17 cellular contexts compared by ENCODE assay signal in the genomic region with DNA sequence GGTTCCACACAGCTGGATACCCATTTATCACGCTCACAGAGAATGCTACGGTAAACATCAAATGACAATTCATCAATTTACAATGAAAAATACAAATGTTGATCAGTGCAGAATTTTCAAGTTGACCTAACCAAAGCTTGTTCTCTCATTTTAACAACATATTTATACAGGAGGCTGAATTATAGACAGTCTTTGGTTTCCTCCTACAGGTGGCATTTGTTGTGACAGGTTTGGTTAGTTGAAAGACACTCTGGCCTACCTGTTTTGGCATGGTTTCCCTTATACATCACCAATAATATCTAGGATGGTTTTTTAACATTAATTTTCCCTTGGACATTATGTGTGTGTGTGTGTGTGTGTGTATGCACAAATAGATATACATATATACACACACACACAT.
DNase-seq lines count a peak whose midpoint lies in the region; ATAC-seq and TF ChIP-seq lines count a peak whose summit lies in the region.
"Had no signal": no experiment of that assay in that cellular context is flagged by ENCODE, and none has a peak within 500 bp of the region (broad histone marks: within the 10 kb centered on the region; RNA-seq: fewer than 3 reads in every experiment).

No MANE protein-coding gene starts in this region.

- TF ChIP-seq POLR2A in HCT116 (IDR thresholded peaks at IDR 0.05; ENCODE audit: borderline replicate concordance, extremely low read depth, insufficient read depth, insufficient read length) (no peak), ovary (IDR thresholded peaks at IDR 0.05) (no peak), upper lobe of left lung (IDR thresholded peaks at IDR 0.05) (no peak)

- H3K27ac ChIP-seq in HCT116 (ENCODE audit: low read depth, low read length) (no peak overlapping the region), Panc1 (ENCODE audit: low read length) (no peak overlapping the region), foreskin keratinocyte (no peak overlapping the region), ovary (no peak overlapping the region), upper lobe of left lung (no peak overlapping the region)
- H3K27ac ChIP-seq: HL-60 had no signal

- no peaks in the 10 kb centered on the region for H3K79me2 ChIP-seq in HCT116 (ENCODE audit: insufficient read depth, low read length)

- no peak overlapping the region for H3K4me2 ChIP-seq in HCT116 (ENCODE audit: low read length)

- in situ Hi-C loops in Panc1 (cut with HindIII; ENCODE audit: low pct_unique_long_range_greater_than_20kb, low sequenced_read_pairs): no loop called here

- intact Hi-C loops in HCT116 (cut with micrococcal nuclease) (loop anchor here (10.0 kb wide), 1 partner anchor 741 kb away; no protein-coding TSS in a partner anchor), Panc1 (cut with micrococcal nuclease; ENCODE audit: unreplicated experiment) (loop anchor here (10.0 kb wide), 1 partner anchor 431 kb away; no protein-coding TSS in a partner anchor), ovary (cut with DNase I) (no loop called here)

- H3K4me1 ChIP-seq in BE2C: no peaks in the 10 kb centered on the region
- no peaks in the 10 kb centered on the region for H3K4me1 ChIP-seq in HCT116 (ENCODE audit: control insufficient read depth in 1 of 2, insufficient read depth in 2 of 2, low read length in 2 of 2)
- no peaks in the 10 kb centered on the region for H3K4me1 ChIP-seq in Panc1 (ENCODE audit: control insufficient read depth, insufficient read depth, low read length)
- no peaks in the 10 kb centered on the region for H3K4me1 ChIP-seq in foreskin keratinocyte
- H3K4me1 ChIP-seq in ovary (ENCODE audit: insufficient read depth): no peaks in the 10 kb centered on the region
- H3K4me1 ChIP-seq in upper lobe of left lung: no peaks in the 10 kb centered on the region

- H4K20me1 ChIP-seq in HCT116 (ENCODE audit: insufficient read depth): no peaks in the 10 kb centered on the region

- H3K9ac ChIP-seq in HCT116 (ENCODE audit: low read length): no peak overlapping the region

- ATAC-seq in HCT116 (no peak; the same call in 1 of the 2 replicates), Panc1 (no peak), foreskin keratinocyte (no peak), upper lobe of left lung (ENCODE audit: low FRiP score in 2 of 2) (no peak)
- ATAC-seq: activated CD4-positive, alpha-beta T cell treated with anti-CD3 and anti-CD28 coated beads for 36 hours had no signal

- H3K4me3 ChIP-seq in BE2C (ENCODE audit: low read depth, low read length): no peak overlapping the region
- no peak overlapping the region for H3K4me3 ChIP-seq in HCT116 (replicated peaks in 1 of 2; ENCODE audit: low read depth in 1 of 2, low read length in 2 of 2)
- H3K4me3 ChIP-seq in Panc1 (ENCODE audit: low read depth in 2 of 2, low read length in 2 of 2): no peak overlapping the region
- no peak overlapping the region for H3K4me3 ChIP-seq in ovary
- no peak overlapping the region for H3K4me3 ChIP-seq in upper lobe of left lung

- H3K9me3 ChIP-seq in BE2C (no peaks in the 10 kb centered on the region), HCT116 (ENCODE audit: control insufficient read depth in 1 of 2, insufficient read depth in 1 of 2, low read depth in 1 of 2, low read length in 2 of 2) (no peaks in the 10 kb centered on the region), Panc1 (ENCODE audit: control insufficient read depth, insufficient read depth, low read depth, low read length) (no peaks in the 10 kb centered on the region), ovary (no peaks in the 10 kb centered on the region), upper lobe of left lung (no peaks in the 10 kb centered on the region)

- TF ChIP-seq CTCF in BE2C (IDR thresholded peaks at IDR 0.05; ENCODE audit: low read depth, low read length) (0 out of 2 replicates have a peak, but pooled peaks have one; percentile 15), HCT116 (IDR thresholded peaks at IDR 0.05 in 2 of 3, conservative IDR thresholded peaks at IDR 0.05 in 1 of 3; ENCODE audit: borderline replicate concordance in 1 of 3, insufficient read depth in 1 of 3, low read depth in 2 of 3, low read length in 2 of 3) (peak in 1 of 3 experiments; percentile 24; a peak in 1 of 6 replicates), Panc1 (IDR thresholded peaks at IDR 0.05) (peak; percentile 11; the same call in 1 of the 2 replicates), foreskin keratinocyte (conservative IDR thresholded peaks at IDR 0.05) (peak; percentile 51), ovary (IDR thresholded peaks at IDR 0.05) (no peak), upper lobe of left lung (IDR thresholded peaks at IDR 0.05) (no peak)

- CTCF ChIA-PET in HCT116 (lab: Charles Lee): interaction anchor here (1.1 to 2.4 kb wide), 6 partner anchors 8 to 531 kb away, joined by 3 to 15 read pairs (median 4); no protein-coding TSS in a partner anchor
- CTCF ChIA-PET in Panc1 (lab: Charles Lee): no interaction called here

- no peaks in the 10 kb centered on the region for H3K9me2 ChIP-seq in HCT116 (ENCODE audit: insufficient read depth)

- POLR2A ChIA-PET in HCT116 (lab: Charles Lee) (no interaction called here), Panc1 (lab: Charles Lee) (no interaction called here)

- BruUV-seq in HCT116 (replicated peaks; lab: Mats Ljungman, UMichigan) (no TSS peak), Panc1 (replicated peaks; lab: Mats Ljungman, UMichigan) (no TSS peak)

- H3K36me3 ChIP-seq in BE2C (no peaks in the 10 kb centered on the region), HCT116 (ENCODE audit: control insufficient read depth in 1 of 2, insufficient read depth in 2 of 2, low read length in 2 of 2) (no peaks in the 10 kb centered on the region), Panc1 (ENCODE audit: control insufficient read depth, insufficient read depth, low read length) (no peaks in the 10 kb centered on the region), ovary (no peaks in the 10 kb centered on the region), upper lobe of left lung (no peaks in the 10 kb centered on the region)

- no peak for DNase-seq in BE2C
- DNase-seq in HCT116 (ENCODE audit: low read depth, low spot score): no peak
- DNase-seq in Panc1 (ENCODE audit: low read depth, low spot score): no peak
- peak in 1 of 2 donors; percentile 24 for DNase-seq in foreskin keratinocyte
- DNase-seq in NCI-H1092 treated with DMSO at 0.1 percent for 48 hours (lab: John Stamatoyannopoulos, UW): no peak
- DNase-seq in ovary: no peak
- DNase-seq in occipital lobe (lab: John Stamatoyannopoulos, UW): no peak
- DNase-seq in upper lobe of left lung: no peak
- DNase-seq: activated CD4-positive, alpha-beta T cell treated with anti-CD3 and anti-CD28 coated beads for 36 hours; activated T-cell treated with anti-CD3 and anti-CD28 coated beads for 4 hours; caudate nucleus; DND-41; HFFc6; stimulated activated CD4-positive, alpha-beta T cell treated with anti-CD3 and anti-CD28 coated beads, Interleukin-15, amount 100 ng/mL, for 24 hours; substantia nigra; T-helper 1 cell had no signal

- peak; percentile 42 for TF ChIP-seq RAD21 in HCT116 (IDR thresholded peaks at IDR 0.05; ENCODE audit: low read depth)

- H3K27me3 ChIP-seq in BE2C (no peaks in the 10 kb centered on the region), HCT116 (ENCODE audit: insufficient read depth, low read length) (peaks cover 11% of the 10 kb centered on the region; the same call in 1 of the 2 replicates), Panc1 (ENCODE audit: control insufficient read depth, insufficient read depth, low read length) (no peaks in the 10 kb centered on the region), foreskin keratinocyte (no peaks in the 10 kb centered on the region), ovary (no peaks in the 10 kb centered on the region), upper lobe of left lung (no peaks in the 10 kb centered on the region)

- RAD21 ChIA-PET in HCT116 (lab: Charles Lee; ENCODE audit: low non-redundant PET in 1 of 2, low total read pairs in 2 of 2, uncharacterized antibody in 2 of 2, unreplicated experiment in 2 of 2): no interaction called here

- TF ChIP-seq EP300 in ovary (IDR thresholded peaks at IDR 0.05) (no peak), upper lobe of left lung (IDR thresholded peaks at IDR 0.05) (no peak)

- 75 to 88% (median 83%) methylated on average over 2 of the region's 2 CpGs for WGBS in ovary, 3 donors
- WGBS in upper lobe of left lung, 2 donors: 61 to 65% methylated on average over 2 of the region's 2 CpGs

- no peak overlapping the region for H2AFZ ChIP-seq in HCT116 (ENCODE audit: low read depth, low read length, poor library complexity, severe bottlenecking)

TF ChIP-seq in HCT116, 20 proteins besides CTCF, POLR2A, EP300 and RAD21 (continues in another document):
- TF ChIP-seq, protein P1, sequence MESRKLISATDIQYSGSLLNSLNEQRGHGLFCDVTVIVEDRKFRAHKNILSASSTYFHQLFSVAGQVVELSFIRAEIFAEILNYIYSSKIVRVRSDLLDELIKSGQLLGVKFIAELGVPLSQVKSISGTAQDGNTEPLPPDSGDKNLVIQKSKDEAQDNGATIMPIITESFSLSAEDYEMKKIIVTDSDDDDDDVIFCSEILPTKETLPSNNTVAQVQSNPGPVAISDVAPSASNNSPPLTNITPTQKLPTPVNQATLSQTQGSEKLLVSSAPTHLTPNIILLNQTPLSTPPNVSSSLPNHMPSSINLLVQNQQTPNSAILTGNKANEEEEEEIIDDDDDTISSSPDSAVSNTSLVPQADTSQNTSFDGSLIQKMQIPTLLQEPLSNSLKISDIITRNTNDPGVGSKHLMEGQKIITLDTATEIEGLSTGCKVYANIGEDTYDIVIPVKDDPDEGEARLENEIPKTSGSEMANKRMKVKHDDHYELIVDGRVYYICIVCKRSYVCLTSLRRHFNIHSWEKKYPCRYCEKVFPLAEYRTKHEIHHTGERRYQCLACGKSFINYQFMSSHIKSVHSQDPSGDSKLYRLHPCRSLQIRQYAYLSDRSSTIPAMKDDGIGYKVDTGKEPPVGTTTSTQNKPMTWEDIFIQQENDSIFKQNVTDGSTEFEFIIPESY (IDR thresholded peaks at IDR 0.05; ENCODE audit: extremely low read depth, insufficient replicate concordance, low read length): no peak
- TF ChIP-seq ZFX (IDR thresholded peaks at IDR 0.05) (no peak), ELF1 (IDR thresholded peaks at IDR 0.05; ENCODE audit: borderline replicate concordance, low read depth) (no peak), EGR1 (IDR thresholded peaks at IDR 0.05; ENCODE audit: low read depth) (no peak), POLR2AphosphoS5 (IDR thresholded peaks at IDR 0.05; ENCODE audit: low read depth, low read length) (no peak), FOSL1 (IDR thresholded peaks at IDR 0.05; ENCODE audit: low read depth) (no peak), YY1 (IDR thresholded peaks at IDR 0.05; ENCODE audit: extremely low read depth, insufficient replicate concordance, low read depth, low read length) (no peak), EZH2 (IDR thresholded peaks at IDR 0.05) (no peak), CBX3 (IDR thresholded peaks at IDR 0.05; ENCODE audit: low read depth) (no peak), ZNF274 (IDR thresholded peaks at IDR 0.05; ENCODE audit: low read depth, low read length) (no peak), SP1 (IDR thresholded peaks at IDR 0.05; ENCODE audit: low read depth) (no peak)
- TF ChIP-seq, protein P2, sequence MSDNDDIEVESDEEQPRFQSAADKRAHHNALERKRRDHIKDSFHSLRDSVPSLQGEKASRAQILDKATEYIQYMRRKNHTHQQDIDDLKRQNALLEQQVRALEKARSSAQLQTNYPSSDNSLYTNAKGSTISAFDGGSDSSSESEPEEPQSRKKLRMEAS (IDR thresholded peaks at IDR 0.05): no peak

Comparison
In these comparisons a context has a peak if more than half of its experiments do, and no peak if none do; other contexts are left out.
1. CTCF ChIP-seq: peak in BE2C (single experiment), Panc1 (single experiment) and foreskin keratinocyte (single experiment); none in ovary (0 of 3) and upper lobe of left lung (0 of 6).
2. intact Hi-C loops: an anchor here in HCT116 (10.0 kb wide) and Panc1 (10.0 kb wide); none called in ovary.